ENCODE assay signal across 16 cellular contexts in the genomic region with DNA sequence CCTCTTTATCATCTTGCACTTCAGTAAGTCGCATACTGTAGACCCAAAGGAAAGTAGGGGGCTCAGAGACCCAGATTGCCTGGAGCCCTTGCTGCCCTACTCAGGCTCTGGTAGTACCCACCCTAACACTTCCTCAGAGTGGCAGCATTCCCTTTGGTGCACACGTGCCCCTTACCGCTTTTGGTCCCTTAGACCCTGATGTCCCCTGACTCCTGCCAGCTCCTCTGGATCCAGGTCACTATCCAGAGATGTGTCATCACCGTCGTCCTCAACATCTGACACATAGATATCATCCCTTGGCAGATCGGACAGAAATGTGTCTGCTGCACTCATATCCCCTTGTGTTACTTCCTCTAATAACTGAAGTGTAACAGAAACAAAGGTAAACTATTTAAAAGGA. TPM values are rescaled to one million over a fixed set of nuclear protein-coding genes. Genes with fewer than 3 reads are reported as not detected.
DNase-seq lines count a peak whose midpoint lies in the region; ATAC-seq and TF ChIP-seq lines count a peak whose summit lies in the region.
"Had no signal": no experiment of that assay in that cellular context is flagged by ENCODE, and none has a peak within 500 bp of the region (broad histone marks: within the 10 kb centered on the region; RNA-seq: fewer than 3 reads in every experiment).

No MANE protein-coding gene starts in this region.

- CTCF ChIA-PET in activated CD8-positive, alpha-beta memory T cell treated with anti-CD3 and anti-CD28 coated beads, Interleukin-2, amount 10 ng/mL, durations not matched to agents 7 days and 5 days (lab: Charles Lee): interaction anchor here (2.8 kb wide), 1 partner anchor 13 kb away, joined by 6 read pairs; no protein-coding TSS in a partner anchor
- CTCF ChIA-PET in Caco-2 (lab: Charles Lee): no interaction called here
- CTCF ChIA-PET in naive thymus-derived CD4-positive, alpha-beta T cell (lab: Charles Lee): no interaction called here

- POLR2A ChIA-PET in Caco-2 (lab: Charles Lee): interaction anchor here (0.5 kb wide), 1 partner anchor 79 kb away, joined by 7 read pairs; no protein-coding TSS in a partner anchor
- POLR2A ChIA-PET in naive thymus-derived CD4-positive, alpha-beta T cell (lab: Charles Lee): interaction anchor here (1.6 kb wide), 1 partner anchor 12 kb away, joined by 4 read pairs; no protein-coding TSS in a partner anchor

- TF ChIP-seq CTCF in Caco-2 (IDR thresholded peaks at IDR 0.05; ENCODE audit: insufficient read depth in 1 of 2, low read depth in 1 of 2, low read length in 1 of 2, severe bottlenecking in 1 of 2, unreplicated experiment in 1 of 2): no peak

- no TSS peak for BruUV-seq in Caco-2 (replicated peaks; lab: Mats Ljungman, UMichigan)

- H3K9me3 Mint-ChIP-seq in activated CD8-positive, alpha-beta memory T cell treated with anti-CD3 and anti-CD28 coated beads, Interleukin-2, amount 10 ng/mL, durations not matched to agents 7 days and 5 days (ENCODE audit: low read depth): no peaks in the 10 kb centered on the region
- H3K9me3 Mint-ChIP-seq in Caco-2 (ENCODE audit: unreplicated experiment): no peaks in the 10 kb centered on the region
- no peaks in the 10 kb centered on the region for H3K9me3 Mint-ChIP-seq in activated T-helper 17 cell treated with anti-CD3 and anti-CD28 coated beads, Interleukin-2, amount 50 U/mL, for 72 hours
- peaks cover 0 to 2% (median 0%) of the 10 kb centered on the region in 11 donors for H3K9me3 Mint-ChIP-seq in naive thymus-derived CD4-positive, alpha-beta T cell

- ATAC-seq in activated CD8-positive, alpha-beta memory T cell treated with anti-CD3 and anti-CD28 coated beads, Interleukin-2, amount 10 ng/mL, durations not matched to agents 7 days and 5 days: no peak
- ATAC-seq in activated T-helper 17 cell treated with anti-CD3 and anti-CD28 coated beads, Interleukin-2, amount 50 U/mL, for 72 hours (replicated peaks): no peak
- no peak for ATAC-seq in naive thymus-derived CD4-positive, alpha-beta T cell
- ATAC-seq: GM12878, mucosa of descending colon, Panc1 had no signal

- H3K27ac ChIP-seq in naive thymus-derived CD4-positive, alpha-beta T cell (ENCODE audit: low read depth, low read length): peak overlapping the region; percentile 45
- H3K27ac ChIP-seq: uterus, WERI-Rb-1 had no signal

- no peak overlapping the region for H3K4me3 ChIP-seq in Caco-2 (ENCODE audit: low read depth, low read length)
- H3K4me3 ChIP-seq in naive thymus-derived CD4-positive, alpha-beta T cell (ENCODE audit: low read length): no peak overlapping the region
- H3K4me3 ChIP-seq: GM12878, mucosa of descending colon, spleen, uterus had no signal

- H3K36me3 Mint-ChIP-seq in activated CD8-positive, alpha-beta memory T cell treated with anti-CD3 and anti-CD28 coated beads, Interleukin-2, amount 10 ng/mL, durations not matched to agents 7 days and 5 days: peaks cover 79% of the 10 kb centered on the region
- peaks cover 100% of the 10 kb centered on the region for H3K36me3 Mint-ChIP-seq in Caco-2 (ENCODE audit: insufficient read depth, unreplicated experiment)
- peaks cover 100% of the 10 kb centered on the region for H3K36me3 Mint-ChIP-seq in activated T-helper 17 cell treated with anti-CD3 and anti-CD28 coated beads, Interleukin-2, amount 50 U/mL, for 72 hours (ENCODE audit: low read depth)
- peaks cover 14 to 73% (median 42%) of the 10 kb centered on the region in 5 donors for H3K36me3 Mint-ChIP-seq in naive thymus-derived CD4-positive, alpha-beta T cell

- no peaks in the 10 kb centered on the region for H3K27me3 Mint-ChIP-seq in activated CD8-positive, alpha-beta memory T cell treated with anti-CD3 and anti-CD28 coated beads, Interleukin-2, amount 10 ng/mL, durations not matched to agents 7 days and 5 days
- H3K27me3 Mint-ChIP-seq in Caco-2 (ENCODE audit: insufficient read depth, unreplicated experiment): no peaks in the 10 kb centered on the region
- H3K27me3 Mint-ChIP-seq in activated T-helper 17 cell treated with anti-CD3 and anti-CD28 coated beads, Interleukin-2, amount 50 U/mL, for 72 hours: no peaks in the 10 kb centered on the region
- H3K27me3 Mint-ChIP-seq in naive thymus-derived CD4-positive, alpha-beta T cell: no peaks in the 10 kb centered on the region

- peak overlapping the region; percentile 49 for H3K27ac Mint-ChIP-seq in activated CD8-positive, alpha-beta memory T cell treated with anti-CD3 and anti-CD28 coated beads, Interleukin-2, amount 10 ng/mL, durations not matched to agents 7 days and 5 days
- peak overlapping the region; percentile 55 for H3K27ac Mint-ChIP-seq in Caco-2 (ENCODE audit: unreplicated experiment)
- peak overlapping the region; percentile 60 for H3K27ac Mint-ChIP-seq in activated T-helper 17 cell treated with anti-CD3 and anti-CD28 coated beads, Interleukin-2, amount 50 U/mL, for 72 hours
- peak overlapping the region; percentile 23 to 85 (median 57) for H3K27ac Mint-ChIP-seq in naive thymus-derived CD4-positive, alpha-beta T cell

- no peaks in the 10 kb centered on the region for H3K27me3 ChIP-seq in Caco-2 (replicated peaks; ENCODE audit: control insufficient read depth, insufficient read depth, low read length)
- H3K27me3 ChIP-seq in naive thymus-derived CD4-positive, alpha-beta T cell (ENCODE audit: control insufficient read depth in 2 of 2, insufficient read depth in 2 of 2, low read length in 2 of 2): no peaks in the 10 kb centered on the region
- H3K27me3 ChIP-seq: spleen, uterus had no signal

- H3K9me3 ChIP-seq in Caco-2: no peaks in the 10 kb centered on the region
- no peaks in the 10 kb centered on the region for H3K9me3 ChIP-seq in naive thymus-derived CD4-positive, alpha-beta T cell (ENCODE audit: control insufficient read depth in 2 of 3, low read length in 3 of 3)
- H3K9me3 ChIP-seq: mucosa of descending colon, spleen, uterus had no signal

- peaks cover 9% of the 10 kb centered on the region for H3K36me3 ChIP-seq in Caco-2 (ENCODE audit: control insufficient read depth, insufficient read depth, low read length)
- H3K36me3 ChIP-seq in naive thymus-derived CD4-positive, alpha-beta T cell (ENCODE audit: control insufficient read depth in 2 of 3, insufficient read depth in 3 of 3, low read length in 3 of 3): peaks cover 50 to 88% (median 57%) of the 10 kb centered on the region in 3 experiments
- H3K36me3 ChIP-seq: uterus had no signal

- no peak overlapping the region for H3K4me3 Mint-ChIP-seq in activated CD8-positive, alpha-beta memory T cell treated with anti-CD3 and anti-CD28 coated beads, Interleukin-2, amount 10 ng/mL, durations not matched to agents 7 days and 5 days
- no peak overlapping the region for H3K4me3 Mint-ChIP-seq in Caco-2 (ENCODE audit: unreplicated experiment)
- peak overlapping the region; percentile 38 for H3K4me3 Mint-ChIP-seq in activated T-helper 17 cell treated with anti-CD3 and anti-CD28 coated beads, Interleukin-2, amount 50 U/mL, for 72 hours
- H3K4me3 Mint-ChIP-seq in naive thymus-derived CD4-positive, alpha-beta T cell: peak overlapping the region in 5 of 10 donors; percentile 3 to 54 (median 26)

- intact Hi-C loops in Caco-2 (cut with micrococcal nuclease; ENCODE audit: unreplicated experiment): loop anchor here (10.0 kb wide), 1 partner anchor 127 kb away; no protein-coding TSS in a partner anchor
- intact Hi-C loops in naive thymus-derived CD4-positive, alpha-beta T cell (cut with micrococcal nuclease): no loop called here

- H3K4me1 ChIP-seq in Caco-2: peaks cover 22% of the 10 kb centered on the region
- peaks cover 11 to 12% of the 10 kb centered on the region in 2 donors for H3K4me1 ChIP-seq in naive thymus-derived CD4-positive, alpha-beta T cell (ENCODE audit: control insufficient read depth in 2 of 2, insufficient read depth in 2 of 2, low read length in 2 of 2)

- no peak for DNase-seq in activated CD8-positive, alpha-beta memory T cell treated with anti-CD3 and anti-CD28 coated beads, Interleukin-2, amount 10 ng/mL, durations not matched to agents 7 days and 5 days
- DNase-seq in activated CD8-positive, alpha-beta memory T cell treated with anti-CD3 and anti-CD28 coated beads, Interleukin-2, amount 50 U/mL, for 48 hours: no peak
- DNase-seq in Caco-2: no peak
- DNase-seq in naive thymus-derived CD4-positive, alpha-beta T cell: no peak
- DNase-seq in central memory CD4-positive, alpha-beta T cell: no peak
- DNase-seq in DMS79 (lab: John Stamatoyannopoulos, UW): no peak
- no peak for DNase-seq in NCI-H128 (lab: John Stamatoyannopoulos, UW; ENCODE audit: unreplicated experiment)
- DNase-seq: COR-L47, mucosa of descending colon, NCI-H2107, spleen, uterus, WERI-Rb-1 had no signal

- H3K4me1 Mint-ChIP-seq in activated CD8-positive, alpha-beta memory T cell treated with anti-CD3 and anti-CD28 coated beads, Interleukin-2, amount 10 ng/mL, durations not matched to agents 7 days and 5 days: peaks cover 43% of the 10 kb centered on the region
- H3K4me1 Mint-ChIP-seq in Caco-2 (ENCODE audit: low read depth, unreplicated experiment): peaks cover 20% of the 10 kb centered on the region
- peaks cover 28% of the 10 kb centered on the region for H3K4me1 Mint-ChIP-seq in activated T-helper 17 cell treated with anti-CD3 and anti-CD28 coated beads, Interleukin-2, amount 50 U/mL, for 72 hours
- H3K4me1 Mint-ChIP-seq in naive thymus-derived CD4-positive, alpha-beta T cell: peaks cover 34 to 52% (median 39%) of the 10 kb centered on the region in 7 donors

RNA-seq across cellular contexts. Expression of a gene that starts 5.4 kb away (rescaled TPM):
- total RNA-seq in activated CD8-positive, alpha-beta memory T cell treated with anti-CD3 and anti-CD28 coated beads, Interleukin-2, amount 10 ng/mL, durations not matched to agents 7 days and 5 days: 100 to 1,000 TPM; 157 to 195 TPM
- 197 TPM in 2 replicates for total RNA-seq in Caco-2 (2022)
- 100 to 1,000 TPM; 102 to 172 TPM for total RNA-seq in activated T-helper 17 cell treated with anti-CD3 and anti-CD28 coated beads, Interleukin-2, amount 50 U/mL, for 72 hours
- total RNA-seq in naive thymus-derived CD4-positive, alpha-beta T cell: 100 to 1,000 TPM in 3 of 5 experiments, 10 to 100 TPM in 2; 68.4 to 153 (median 105) TPM
- polyA plus RNA-seq in naive thymus-derived CD4-positive, alpha-beta T cell: 100 to 1,000 TPM; 153 to 162 TPM

RNA-seq across cellular contexts. Expression of a gene that starts 5.7 kb away (rescaled TPM):
- 10 to 100 TPM; 58.9 to 71.7 TPM for total RNA-seq in activated CD8-positive, alpha-beta memory T cell treated with anti-CD3 and anti-CD28 coated beads, Interleukin-2, amount 10 ng/mL, durations not matched to agents 7 days and 5 days
- 75.9 and 76.3 TPM in 2 replicates for total RNA-seq in Caco-2 (2022)
- 10 to 100 TPM; 36.3 to 74.1 TPM for total RNA-seq in activated T-helper 17 cell treated with anti-CD3 and anti-CD28 coated beads, Interleukin-2, amount 50 U/mL, for 72 hours
- 10 to 100 TPM; 38.1 to 66.2 (median 55.8) TPM for total RNA-seq in naive thymus-derived CD4-positive, alpha-beta T cell
- 10 to 100 TPM; 22.1 to 44.4 TPM for polyA plus RNA-seq in naive thymus-derived CD4-positive, alpha-beta T cell

RNA-seq across cellular contexts. Expression of a gene that starts 20.7 kb away (rescaled TPM):
- total RNA-seq in activated CD8-positive, alpha-beta memory T cell treated with anti-CD3 and anti-CD28 coated beads, Interleukin-2, amount 10 ng/mL, durations not matched to agents 7 days and 5 days: 100 to 1,000 TPM; 137 to 151 TPM
- total RNA-seq in Caco-2 (2022): 134 TPM in 2 replicates
- 100 to 1,000 TPM in 1 of 2 donors, 10 to 100 TPM in 1; 82.7 to 112 TPM for total RNA-seq in activated T-helper 17 cell treated with anti-CD3 and anti-CD28 coated beads, Interleukin-2, amount 50 U/mL, for 72 hours
- 100 to 1,000 TPM; 102 to 148 (median 109) TPM for total RNA-seq in naive thymus-derived CD4-positive, alpha-beta T cell
- 100 to 1,000 TPM in 1 of 2 donors, 10 to 100 TPM in 1; 61.5 to 112 TPM for polyA plus RNA-seq in naive thymus-derived CD4-positive, alpha-beta T cell

RNA-seq across cellular contexts. Expression of a gene that starts 47.8 kb away (rescaled TPM):
- 100 to 1,000 TPM; 121 to 123 TPM for total RNA-seq in activated CD8-positive, alpha-beta memory T cell treated with anti-CD3 and anti-CD28 coated beads, Interleukin-2, amount 10 ng/mL, durations not matched to agents 7 days and 5 days
- total RNA-seq in Caco-2 (2022): 179 and 183 TPM in 2 replicates
- total RNA-seq in activated T-helper 17 cell treated with anti-CD3 and anti-CD28 coated beads, Interleukin-2, amount 50 U/mL, for 72 hours: 100 to 1,000 TPM; 119 to 121 TPM
- 100 to 1,000 TPM; 101 to 192 (median 139) TPM for total RNA-seq in naive thymus-derived CD4-positive, alpha-beta T cell
- polyA plus RNA-seq in naive thymus-derived CD4-positive, alpha-beta T cell: 10 to 100 TPM; 11.8 to 24.4 TPM

RNA-seq across cellular contexts. Expression of a gene that starts 48.4 kb away (rescaled TPM):
- 10 to 100 TPM; 55.7 to 71.1 TPM for total RNA-seq in activated CD8-positive, alpha-beta memory T cell treated with anti-CD3 and anti-CD28 coated beads, Interleukin-2, amount 10 ng/mL, durations not matched to agents 7 days and 5 days
- 125 and 129 TPM in 2 replicates for total RNA-seq in Caco-2 (2022)
- 10 to 100 TPM; 75.5 to 99.9 TPM for total RNA-seq in activated T-helper 17 cell treated with anti-CD3 and anti-CD28 coated beads, Interleukin-2, amount 50 U/mL, for 72 hours
- total RNA-seq in naive thymus-derived CD4-positive, alpha-beta T cell: 10 to 100 TPM; 31.8 to 62.9 (median 34.7) TPM
- polyA plus RNA-seq in naive thymus-derived CD4-positive, alpha-beta T cell: 10 to 100 TPM; 33.5 to 45.4 TPM
